Comparison of ENCODE assay signal across 12 cellular contexts in the genomic region with DNA sequence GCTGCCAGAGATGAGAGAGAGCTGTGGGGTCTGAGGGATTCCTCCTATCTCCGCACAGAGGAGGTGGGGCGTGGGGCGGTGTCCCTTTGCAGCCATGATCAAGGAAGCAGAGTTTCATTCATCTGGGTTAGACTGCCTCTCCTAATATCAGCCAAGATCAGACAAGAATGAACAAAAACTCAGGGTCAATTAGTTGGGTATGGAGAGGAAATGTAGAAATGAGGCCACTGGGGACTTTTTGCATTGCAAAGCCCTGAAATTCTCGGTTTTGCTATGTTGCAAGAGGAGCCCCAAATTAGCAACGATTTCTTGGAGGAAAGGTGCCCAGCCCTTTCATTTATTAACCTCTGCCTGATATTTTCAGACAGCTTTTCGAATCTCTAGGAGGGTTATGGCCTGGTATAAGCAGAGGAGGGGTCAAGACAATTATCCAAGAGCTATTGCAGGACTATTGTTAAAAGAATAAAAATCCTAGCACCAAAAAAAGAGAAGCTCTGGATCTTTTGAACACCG. TPM values are rescaled to one million over a fixed set of nuclear protein-coding genes. Genes with fewer than 3 reads are reported as not detected.
DNase-seq lines count a peak whose midpoint lies in the region; ATAC-seq and TF ChIP-seq lines count a peak whose summit lies in the region.
"Had no signal": no experiment of that assay in that cellular context is flagged by ENCODE, and none has a peak within 500 bp of the region (broad histone marks: within the 10 kb centered on the region; RNA-seq: fewer than 3 reads in every experiment).

No MANE protein-coding gene starts in this region.

- H3K36me3 ChIP-seq in adipocyte (ENCODE audit: control insufficient read depth, insufficient read depth, low read length, severe bottlenecking) (no peaks in the 10 kb centered on the region), testis (ENCODE audit: low read depth, missing control alignments) (no peaks in the 10 kb centered on the region), PC-9 (ENCODE audit: low read depth) (no peaks in the 10 kb centered on the region)
- H3K36me3 ChIP-seq: brain microvascular endothelial cell had no signal

- BruUV-seq in PC-9 (replicated peaks; lab: Mats Ljungman, UMichigan): no TSS peak

- peaks cover 30% of the 10 kb centered on the region for H3K4me1 ChIP-seq in adipocyte (ENCODE audit: control insufficient read depth, insufficient read depth, low read length)
- no peaks in the 10 kb centered on the region for H3K4me1 ChIP-seq in testis
- no peaks in the 10 kb centered on the region for H3K4me1 ChIP-seq in PC-9 (replicated peaks; ENCODE audit: insufficient read depth)
- H3K4me1 ChIP-seq in right cardiac atrium (ENCODE audit: control insufficient read depth, insufficient read depth, low read length): peaks cover 1% of the 10 kb centered on the region

- CTCF ChIA-PET in PC-9 (lab: Charles Lee): interaction anchor here (0.6 kb wide), 1 partner anchor 533 kb away, joined by 3 read pairs; no protein-coding TSS in a partner anchor

- DNase-seq in GM13976 (ENCODE audit: low spot score): peak; percentile 47
- DNase-seq in adipocyte (ENCODE audit: low read depth): peak; percentile 25
- DNase-seq in testis: no peak
- DNase-seq in stimulated activated naive CD4-positive, alpha-beta T cell (lab: John Stamatoyannopoulos, UW): no peak
- no peak for DNase-seq in PC-9
- DNase-seq in right cardiac atrium: no peak
- DNase-seq: brain microvascular endothelial cell, DMS79 treated with DMSO at 0.1 percent for 48 hours, foreskin fibroblast had no signal

- H3F3A ChIP-seq in PC-9 (ENCODE audit: insufficient read depth, low read depth): no peaks in the 10 kb centered on the region

- H3K9me3 ChIP-seq in adipocyte (ENCODE audit: control insufficient read depth, low read length) (no peaks in the 10 kb centered on the region), testis (no peaks in the 10 kb centered on the region), PC-9 (ENCODE audit: insufficient read depth, low read depth) (no peaks in the 10 kb centered on the region), right cardiac atrium (ENCODE audit: control insufficient read depth, low read length) (no peaks in the 10 kb centered on the region)

- H3K27me3 ChIP-seq in adipocyte (replicated peaks; ENCODE audit: control insufficient read depth, insufficient read depth, low read length): no peaks in the 10 kb centered on the region
- H3K27me3 ChIP-seq in testis: no peaks in the 10 kb centered on the region
- no peaks in the 10 kb centered on the region for H3K27me3 ChIP-seq in PC-9 (ENCODE audit: insufficient read depth, low read depth)
- H3K27me3 ChIP-seq in right cardiac atrium (ENCODE audit: control insufficient read depth, insufficient read depth): no peaks in the 10 kb centered on the region
- H3K27me3 ChIP-seq: brain microvascular endothelial cell had no signal

- TF ChIP-seq POLR2A in testis (IDR thresholded peaks at IDR 0.05): no peak

- no peak overlapping the region for H3K4me2 ChIP-seq in PC-9

- intact Hi-C loops in testis (cut with DNase I; ENCODE audit: low total_unique reads) (no loop called here), PC-9 (cut with micrococcal nuclease; ENCODE audit: unreplicated experiment) (no loop called here), right cardiac atrium (cut with DNase I) (no loop called here)

- peak overlapping the region; percentile 69 for H3K9ac ChIP-seq in adipocyte (ENCODE audit: low read length)

- H3K79me2 ChIP-seq in PC-9 (ENCODE audit: low read depth): no peaks in the 10 kb centered on the region

- POLR2A ChIA-PET in PC-9 (lab: Charles Lee; ENCODE audit: unreplicated experiment): no interaction called here

- TF ChIP-seq CTCF in GM13976 (IDR thresholded peaks at IDR 0.05; ENCODE audit: borderline replicate concordance, control extremely low read depth, extremely low read depth, insufficient read depth, missing control alignments) (no peak), testis (IDR thresholded peaks at IDR 0.05) (no peak), PC-9 (conservative IDR thresholded peaks at IDR 0.05) (no peak)

- H3K9me2 ChIP-seq in PC-9 (ENCODE audit: insufficient read depth): no peaks in the 10 kb centered on the region

- no peak overlapping the region for H3K27ac ChIP-seq in testis
- no peak overlapping the region for H3K27ac ChIP-seq in PC-9
- no peak overlapping the region for H3K27ac ChIP-seq in right cardiac atrium (ENCODE audit: low read length)
- H3K27ac ChIP-seq: brain microvascular endothelial cell had no signal

- no peaks in the 10 kb centered on the region for H4K20me1 ChIP-seq in PC-9 (ENCODE audit: insufficient read depth)

- WGBS in testis, 2 donors: 60 to 66% methylated on average over 7 of the region's 7 CpGs
- 65% methylated on average over 7 of the region's 7 CpGs for WGBS in right cardiac atrium

- no peak overlapping the region for H2AFZ ChIP-seq in PC-9

- peak; percentile 44 for ATAC-seq in GM21367 (IDR thresholded peaks at IDR 0.05; ENCODE audit: unreplicated experiment)
- ATAC-seq in HG03103 (IDR thresholded peaks at IDR 0.05; ENCODE audit: low read depth, unreplicated experiment): peak; percentile 44
- no peak for ATAC-seq in right cardiac atrium
- ATAC-seq: HCT116 had no signal

- in situ Hi-C loops in GM13976 (cut with MboI; ENCODE audit: low sequenced_read_pairs, unreplicated experiment): no loop called here

- peak overlapping the region; percentile 20 for H3K4me3 ChIP-seq in adipocyte (ENCODE audit: low read length)
- H3K4me3 ChIP-seq in testis: no peak overlapping the region
- H3K4me3 ChIP-seq in PC-9: no peak overlapping the region
- H3K4me3 ChIP-seq in right cardiac atrium (ENCODE audit: low read length): no peak overlapping the region

RNA-seq across cellular contexts. Expression of a gene that starts 34.3 kb away (rescaled TPM):
- 10 to 100 TPM; 31.6 to 59.8 TPM for total RNA-seq in testis
- polyA plus RNA-seq in testis (ENCODE audit: insufficient read depth, low read depth, low replicate concordance): 81.8 TPM
- total RNA-seq in PC-9 (2021): 50.1 and 96.6 TPM in 2 replicates
- 100 to 1,000 TPM in 2 of 4 donors, 10 to 100 TPM in 2; 94.6 to 149 (median 106) TPM for total RNA-seq in right cardiac atrium
- 129 TPM for polyA plus RNA-seq in right cardiac atrium

Comparison
In these comparisons a context has a peak if more than half of its experiments do, and no peak if none do; other contexts are left out.
1. DNase-seq: peak in GM13976 (single experiment) and adipocyte (single experiment); none in testis (single experiment), stimulated activated naive CD4-positive, alpha-beta T cell (0 of 6), PC-9 (0 of 2) and right cardiac atrium (0 of 3).
2. ATAC-seq: peak in GM21367 (single experiment) and HG03103 (single experiment); none in right cardiac atrium (0 of 2).